In the genomic region with DNA sequence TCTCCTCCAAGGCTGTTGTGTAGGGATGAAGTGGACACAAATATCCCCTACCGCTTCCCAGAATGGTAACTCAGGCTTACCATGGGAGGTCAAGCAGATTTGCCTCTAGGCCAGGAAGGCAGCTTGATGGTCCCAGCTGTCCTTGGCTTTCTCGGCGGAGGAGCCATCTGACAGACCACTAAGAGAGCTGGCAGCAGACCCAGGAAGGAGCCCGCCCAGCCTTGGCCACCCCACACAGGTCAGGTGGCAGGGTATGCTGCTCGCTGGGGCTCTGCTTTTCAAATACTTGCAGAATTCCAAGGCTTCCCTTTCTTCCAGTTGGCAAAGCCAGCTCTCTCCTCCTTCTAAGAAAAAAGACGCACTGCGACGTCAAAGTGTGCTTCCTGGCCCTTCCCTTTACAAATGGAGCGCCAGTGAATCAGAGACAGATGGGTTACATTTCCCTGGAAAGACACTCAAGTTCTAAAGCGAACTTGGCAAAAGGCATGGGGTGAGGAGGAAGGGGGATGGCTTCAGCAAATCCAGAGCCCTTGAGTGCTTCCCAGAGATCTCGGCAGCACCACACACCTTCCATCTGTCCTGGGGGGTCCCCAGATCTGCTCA, we compare ENCODE assay signal across 22 cellular contexts.
"Had no signal": no experiment of that assay in that cellular context is flagged by ENCODE, and none has a peak within 500 bp of the region (broad histone marks: within the 10 kb centered on the region; RNA-seq: fewer than 3 reads in every experiment).

No MANE protein-coding gene starts in this region.

- H3K36me3 ChIP-seq: suprapubic skin, tibial nerve, uterus, WERI-Rb-1 had no signal

- H3K27ac ChIP-seq: suprapubic skin, tibial nerve, uterus, WERI-Rb-1 had no signal

- H3K9me3 ChIP-seq: suprapubic skin, tibial nerve, uterus had no signal

- H3K4me3 ChIP-seq: suprapubic skin, tibial nerve, uterus had no signal

- DNase-seq: activated CD4-positive, alpha-beta T cell treated with anti-CD3 and anti-CD28 coated beads for 1 hour; activated CD4-positive, alpha-beta T cell treated with anti-CD3 and anti-CD28 coated beads, Interleukin-2, amount 50 U/mL, for 1 hour; activated CD8-positive, alpha-beta T cell treated with anti-CD3 and anti-CD28 coated beads, Interleukin-2, amount 10 ng/mL, durations not matched to agents 7 days and 5 days; activated gamma-delta T cell; activated naive CD4-positive, alpha-beta T cell treated with anti-CD3 and anti-CD28 coated beads, Interleukin-2, amount 50 U/mL, for 16 hours; activated naive CD8-positive, alpha-beta T cell treated with anti-CD3 and anti-CD28 coated beads, Interleukin-2, amount 50 U/mL, for 24 hours; dermis blood vessel endothelial cell; effector memory CD4-positive, alpha-beta T cell; left cardiac atrium; mesendoderm; naive thymus-derived CD8-positive, alpha-beta T cell; stimulated activated CD4-positive, alpha-beta T cell treated with anti-CD3 and anti-CD28 coated beads, Interleukin-12 subunit alpha, Interleukin-12 subunit beta, amount 100 ng/mL, for 4 hours; stimulated activated naive CD8-positive, alpha-beta T cell treated with anti-CD3 and anti-CD28 coated beads, Interleukin-15, amount 100 ng/mL, for 72 hours; T-helper 1 cell; uterus; WERI-Rb-1 had no signal

- ATAC-seq: activated CD8-positive, alpha-beta T cell treated with anti-CD3 and anti-CD28 coated beads, Interleukin-2, amount 10 ng/mL, durations not matched to agents 7 days and 5 days; activated naive CD8-positive, alpha-beta T cell treated with anti-CD3 and anti-CD28 coated beads, Interleukin-2, amount 50 U/mL, for 24 hours; esophagus mucosa; left cardiac atrium; naive thymus-derived CD8-positive, alpha-beta T cell; stimulated activated naive CD8-positive, alpha-beta T cell treated with anti-CD3 and anti-CD28 coated beads, Interleukin-15, amount 100 ng/mL, for 72 hours had no signal

- H3K27me3 ChIP-seq: tibial nerve, uterus had no signal

- FAIRE-seq: endothelial cell of umbilical vein, frontal cortex, TTC549 had no signal

- H3K4me1 ChIP-seq: suprapubic skin, tibial nerve, uterus had no signal
